11 cellular contexts compared by ENCODE assay signal in the genomic region with DNA sequence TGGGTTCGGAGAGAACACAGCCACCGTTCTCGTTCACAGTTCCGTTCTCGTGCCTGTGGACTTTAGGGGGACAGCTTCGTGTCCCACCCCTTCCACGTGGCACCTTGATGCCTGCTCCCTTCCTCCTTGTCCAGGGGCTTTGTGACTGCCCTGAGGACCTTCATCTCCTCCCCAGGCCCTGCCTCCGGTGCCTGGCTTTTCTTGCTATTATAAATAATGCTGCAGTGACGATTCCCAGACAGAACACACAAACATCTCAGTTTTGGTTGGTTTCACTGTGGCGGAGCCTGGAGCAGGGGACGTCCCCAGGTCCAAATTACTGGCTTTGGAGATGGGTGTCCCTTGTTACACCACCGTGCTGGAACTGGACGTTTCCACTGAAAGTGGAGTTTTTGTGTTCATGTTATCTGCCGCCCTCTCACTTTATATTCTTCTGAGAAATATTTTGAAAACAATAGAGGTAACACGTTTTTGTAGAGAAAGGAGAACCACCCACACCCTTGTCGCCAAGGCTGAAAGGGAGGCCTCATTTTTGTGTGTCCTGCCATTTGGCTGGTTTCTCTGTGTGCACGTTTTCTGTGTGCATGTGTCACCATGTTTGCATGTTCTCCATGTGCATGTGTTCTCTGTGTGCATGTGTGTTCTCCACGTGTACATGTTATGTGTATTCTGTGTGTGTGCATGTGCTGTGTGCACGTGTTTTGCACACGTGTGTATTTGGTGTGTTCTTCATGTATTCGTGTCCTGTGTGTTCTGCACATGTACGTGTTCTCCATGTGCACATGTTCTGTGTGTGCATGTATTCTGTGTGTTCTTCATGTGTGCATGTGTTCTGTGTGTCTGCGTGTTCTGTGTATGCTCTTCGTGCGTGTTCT. TPM values are rescaled to one million over a fixed set of nuclear protein-coding genes. Genes with fewer than 3 reads are reported as not detected.
DNase-seq lines count a peak whose midpoint lies in the region; ATAC-seq and TF ChIP-seq lines count a peak whose summit lies in the region.
"Had no signal": no experiment of that assay in that cellular context is flagged by ENCODE, and none has a peak within 500 bp of the region (broad histone marks: within the 10 kb centered on the region; RNA-seq: fewer than 3 reads in every experiment).

No MANE protein-coding gene starts in this region.

- peaks cover 67% of the 10 kb centered on the region for H3K4me1 Mint-ChIP-seq in brain
- H3K4me1 Mint-ChIP-seq: CD14-positive monocyte had no signal

- H3K27me3 ChIP-seq in GM23248 (replicated peaks; ENCODE audit: insufficient read depth): no peaks in the 10 kb centered on the region
- H3K27me3 ChIP-seq in layer of hippocampus (ENCODE audit: control insufficient read depth, insufficient read depth, low read length): no peaks in the 10 kb centered on the region
- no peaks in the 10 kb centered on the region for H3K27me3 ChIP-seq in skeletal muscle tissue (ENCODE audit: control insufficient read depth in 3 of 3, insufficient read depth in 3 of 3, low read length in 3 of 3)

- H4K20me1 ChIP-seq in GM23248 (ENCODE audit: insufficient read depth): no peaks in the 10 kb centered on the region

- WGBS in GM23248 (ENCODE audit: low coverage in 1 of 2, low lambda C conversion rate in 2 of 2, missing lambda C conversion rate in 2 of 2), 2 experiments: 21 to 24% methylated on average over 25 of the region's 25 CpGs

- no peaks in the 10 kb centered on the region for H3K79me2 ChIP-seq in GM23248 (ENCODE audit: insufficient read depth)

- peak overlapping the region; percentile 36 for H3K4me2 ChIP-seq in GM23248 (ENCODE audit: unreplicated experiment)

- no peak for ATAC-seq in HG02884 (IDR thresholded peaks at IDR 0.05; ENCODE audit: unreplicated experiment)

- H3F3A ChIP-seq in GM23248 (ENCODE audit: insufficient read depth): peaks cover 11% of the 10 kb centered on the region; the same call in 1 of the 2 replicates

- H3K36me3 ChIP-seq in GM23248 (ENCODE audit: low read depth): no peaks in the 10 kb centered on the region
- H3K36me3 ChIP-seq in skeletal muscle tissue (ENCODE audit: control insufficient read depth in 3 of 3, insufficient read depth in 3 of 3, low read length in 3 of 3): no peaks in the 10 kb centered on the region

- H3K9me3 ChIP-seq in GM23248 (ENCODE audit: low read depth) (no peaks in the 10 kb centered on the region), skeletal muscle tissue (ENCODE audit: control insufficient read depth in 3 of 3, low read length in 3 of 3) (no peaks in the 10 kb centered on the region)

- H3K27ac ChIP-seq in GM23248 (no peak overlapping the region), layer of hippocampus (ENCODE audit: low read depth, low read length) (peak overlapping the region; percentile 54), skeletal muscle tissue (ENCODE audit: low read depth, low read length) (peak overlapping the region; percentile 91), substantia nigra (ENCODE audit: low read depth, low read length, poor library complexity, severe bottlenecking) (no peak overlapping the region)

- H3K9me2 ChIP-seq in GM23248 (ENCODE audit: insufficient read depth): no peaks in the 10 kb centered on the region

- H3K9ac ChIP-seq in GM23248: peak overlapping the region; percentile 47
- H3K9ac ChIP-seq in skeletal muscle tissue (ENCODE audit: low read depth in 1 of 3, low read length in 3 of 3): peak overlapping the region; percentile 26 to 89 (median 61)

- H3K9me3 Mint-ChIP-seq in brain: no peaks in the 10 kb centered on the region

- H3K4me3 ChIP-seq in GM23248 (peak overlapping the region; percentile 42), skeletal muscle tissue (ENCODE audit: low read length in 3 of 3) (peak overlapping the region; percentile 57 to 67 (median 57))
- H3K4me3 ChIP-seq: skin epidermis had no signal

- peaks cover 3% of the 10 kb centered on the region for H3K27me3 Mint-ChIP-seq in brain

- no peak for TF ChIP-seq CTCF in brain (conservative IDR thresholded peaks at IDR 0.05)

- peak; percentile 20 for DNase-seq in GM23248
- no peak for DNase-seq in T-helper 9 cell
- no peak for DNase-seq in substantia nigra (lab: John Stamatoyannopoulos, UW)
- no peak for DNase-seq in stimulated activated CD4-positive, alpha-beta T cell treated with anti-CD3 and anti-CD28 coated beads, Interleukin-4, amount 100 ng/mL, for 1 hour
- DNase-seq: SHP77 had no signal

- peak overlapping the region; percentile 71 for H2AFZ ChIP-seq in GM23248

- H3K4me1 ChIP-seq in GM23248 (ENCODE audit: insufficient read depth): peaks cover 10% of the 10 kb centered on the region; the same call in 1 of the 2 replicates
- H3K4me1 ChIP-seq in skeletal muscle tissue (ENCODE audit: control insufficient read depth in 3 of 3, insufficient read depth in 3 of 3, low read length in 3 of 3): peaks cover 63 to 79% (median 77%) of the 10 kb centered on the region in 3 donors

- in situ Hi-C loops in GM23248 (cut with MboI): no loop called here

- H3K27ac Mint-ChIP-seq in brain: peak overlapping the region; percentile 88 to 99 (median 97)
- H3K27ac Mint-ChIP-seq: CD14-positive monocyte had no signal

- peaks cover 5% of the 10 kb centered on the region for H3K36me3 Mint-ChIP-seq in brain
- H3K36me3 Mint-ChIP-seq: CD14-positive monocyte had no signal

- peak overlapping the region; percentile 60 to 84 (median 73) for H3K4me3 Mint-ChIP-seq in brain
- H3K4me3 Mint-ChIP-seq: CD14-positive monocyte had no signal

RNA-seq across cellular contexts. Expression of gene WNK2, which starts 24.2 kb away (rescaled TPM):
- not detected in 2 replicates for total RNA-seq in GM23248 (2014; rRNA removed; shearing (Covaris generic))
- polyA plus RNA-seq in GM23248 (2016; fragmentation: Nextera tagmentation; extraction: Ambion mirVana): not detected in 2 replicates
- 70.2 TPM for polyA plus RNA-seq in brain (ENCODE audit: insufficient read depth, low read depth, low replicate concordance)
- 4.7 TPM for total RNA-seq in skeletal muscle tissue
- polyA plus RNA-seq: CD14-positive monocyte had no signal

Comparison
In these comparisons a context has a peak if more than half of its experiments do, and no peak if none do; other contexts are left out.
1. H3K27ac ChIP-seq: peak in layer of hippocampus (single experiment) and skeletal muscle tissue (single experiment); none in GM23248 (single experiment) and substantia nigra (single experiment).